ENCODE assay signal across 10 cellular contexts in genomic region chr19:56839665-56840451, GRCh38. TPM values are rescaled to one million over a fixed set of nuclear protein-coding genes. Genes with fewer than 3 reads are reported as not detected.
DNase-seq lines count a peak whose midpoint lies in the region; ATAC-seq and TF ChIP-seq lines count a peak whose summit lies in the region.
"Had no signal": no experiment of that assay in that cellular context is flagged by ENCODE, and none has a peak within 500 bp of the region (broad histone marks: within the 10 kb centered on the region; RNA-seq: fewer than 3 reads in every experiment).

No MANE protein-coding gene starts in this region.

- H3K27me3 ChIP-seq in right lobe of liver (no peaks in the 10 kb centered on the region), thoracic aorta (replicated peaks; ENCODE audit: insufficient read depth) (no peaks in the 10 kb centered on the region)

- H3K4me3 Mint-ChIP-seq in activated CD4-positive, alpha-beta T cell treated with anti-CD3 and anti-CD28 coated beads for 36 hours = no peak overlapping the region
- H3K4me3 Mint-ChIP-seq: activated naive CD8-positive, alpha-beta T cell had no signal

- no peaks in the 10 kb centered on the region for H3K4me1 Mint-ChIP-seq in activated CD4-positive, alpha-beta T cell treated with anti-CD3 and anti-CD28 coated beads for 36 hours

- peaks cover 44% of the 10 kb centered on the region for H3K9me3 Mint-ChIP-seq in activated CD4-positive, alpha-beta T cell treated with anti-CD3 and anti-CD28 coated beads for 36 hours (ENCODE audit: low read depth)

- CTCF ChIA-PET in activated CD4-positive, alpha-beta T cell treated with anti-CD3 and anti-CD28 coated beads for 36 hours (lab: Charles Lee) = no interaction called here

- TF ChIP-seq POLR2A in right lobe of liver (IDR thresholded peaks at IDR 0.05) = no peak

- H3K27ac ChIP-seq in coronary artery (peak overlapping the region; percentile 71 to 97), right lobe of liver (peak overlapping the region in 2 of 3 donors; percentile 18 to 31), thoracic aorta (peak overlapping the region; percentile 53 to 77)

- POLR2A ChIA-PET in activated CD4-positive, alpha-beta T cell treated with anti-CD3 and anti-CD28 coated beads for 36 hours (lab: Charles Lee) = no interaction called here

- H3K4me3 ChIP-seq in coronary artery = peak overlapping the region; percentile 81
- peak overlapping the region; percentile 11 to 56 (median 45) for H3K4me3 ChIP-seq in right lobe of liver
- peak overlapping the region; percentile 73 for H3K4me3 ChIP-seq in thoracic aorta

- no peak for ATAC-seq in activated CD4-positive, alpha-beta T cell treated with anti-CD3 and anti-CD28 coated beads for 36 hours
- ATAC-seq in right lobe of liver (peak; percentile 54 to 66 (median 62)), thoracic aorta (ENCODE audit: insufficient number of reproducible peaks, low FRiP score, low read depth) (peak; percentile 62)

- 38% methylated on average over 10 of the region's 48 CpGs for WGBS in right lobe of liver (ENCODE audit: insufficient coverage, low coverage, low lambda C conversion rate, missing lambda C conversion rate)

- H3K36me3 Mint-ChIP-seq in activated CD4-positive, alpha-beta T cell treated with anti-CD3 and anti-CD28 coated beads for 36 hours (ENCODE audit: low read depth) = peaks cover 27% of the 10 kb centered on the region

- H3K4me1 ChIP-seq in right lobe of liver = no peaks in the 10 kb centered on the region
- peaks cover 0 to 6% of the 10 kb centered on the region in 2 donors for H3K4me1 ChIP-seq in thoracic aorta (ENCODE audit: control insufficient read depth in 1 of 2, low read depth in 2 of 2)

- no peak overlapping the region for H3K27ac Mint-ChIP-seq in activated CD4-positive, alpha-beta T cell treated with anti-CD3 and anti-CD28 coated beads for 36 hours
- H3K27ac Mint-ChIP-seq: activated naive CD8-positive, alpha-beta T cell had no signal

- H3K36me3 ChIP-seq in right lobe of liver = no peaks in the 10 kb centered on the region
- H3K36me3 ChIP-seq in thoracic aorta = no peaks in the 10 kb centered on the region

- no peak for TF ChIP-seq CTCF in coronary artery (IDR thresholded peaks at IDR 0.05)
- TF ChIP-seq CTCF in right lobe of liver (IDR thresholded peaks at IDR 0.05) = no peak
- TF ChIP-seq CTCF in thoracic aorta (IDR thresholded peaks at IDR 0.05) = no peak

- H3K27me3 Mint-ChIP-seq in activated CD4-positive, alpha-beta T cell treated with anti-CD3 and anti-CD28 coated beads for 36 hours = peaks cover 19% of the 10 kb centered on the region

- intact Hi-C loops in activated CD4-positive, alpha-beta T cell treated with anti-CD3 and anti-CD28 coated beads for 36 hours (cut with DNase I, micrococcal nuclease) = no loop called here
- intact Hi-C loops in right lobe of liver (cut with DNase I) = no loop called here

- DNase-seq in activated CD4-positive, alpha-beta T cell treated with anti-CD3 and anti-CD28 coated beads for 36 hours = peak; percentile 17
- DNase-seq in activated CD4-positive, alpha-beta T cell treated with anti-CD3 and anti-CD28 coated beads for 4 hours = no peak
- peak; percentile 98 for DNase-seq in coronary artery (ENCODE audit: low spot score)
- DNase-seq in right lobe of liver = peak; percentile 90 to 97 (median 93)
- DNase-seq in thoracic aorta (ENCODE audit: low spot score) = peak; percentile 94
- DNase-seq in NCI-H1417 (lab: John Stamatoyannopoulos, UW) = no peak
- no peak for DNase-seq in NCI-H1105 (lab: John Stamatoyannopoulos, UW)
- no peak for DNase-seq in NCI-H1436 (lab: John Stamatoyannopoulos, UW)

- H3K9me3 ChIP-seq in right lobe of liver = no peaks in the 10 kb centered on the region
- no peaks in the 10 kb centered on the region for H3K9me3 ChIP-seq in thoracic aorta

RNA-seq across cellular contexts. Expression of gene PEG3, which starts 0.7 kb away (rescaled TPM):
- total RNA-seq in activated CD4-positive, alpha-beta T cell treated with anti-CD3 and anti-CD28 coated beads for 36 hours = not detected
- total RNA-seq in right lobe of liver (1 to 10 TPM; 3.0 to 9.5 (median 6.5) TPM), thoracic aorta (10 to 100 TPM in 1 of 2 donors, 1 to 10 TPM in 1; 9.9 to 11.6 TPM)

RNA-seq across cellular contexts. Expression of gene ZIM2, which starts 0.7 kb away (rescaled TPM):
- total RNA-seq in activated CD4-positive, alpha-beta T cell treated with anti-CD3 and anti-CD28 coated beads for 36 hours = not detected
- total RNA-seq in right lobe of liver (1 to 10 TPM in 1 of 6 experiments, under 1 TPM in 1, not detected in 4; 0.22 to 1.8 TPM), thoracic aorta (1 to 10 TPM in 1 of 2 donors, not detected in 1; 1.4 TPM)
- total RNA-seq: NCI-H460 had no signal

Comparison
In these comparisons a context has a peak if more than half of its experiments do, and no peak if none do; other contexts are left out.
1. DNase-seq: peak in activated CD4-positive, alpha-beta T cell treated with anti-CD3 and anti-CD28 coated beads for 36 hours (single experiment), coronary artery (single experiment), right lobe of liver (3 of 3) and thoracic aorta (single experiment); none in activated CD4-positive, alpha-beta T cell treated with anti-CD3 and anti-CD28 coated beads for 4 hours (0 of 2), NCI-H1417 (0 of 3), NCI-H1105 (single experiment) and NCI-H1436 (single experiment).
2. H3K27ac ChIP-seq: peak in every context shown above with its lines; median percentile 84 in coronary artery; 65 in thoracic aorta; 24 in right lobe of liver.
3. Peak in every context shown above with its lines, with median percentiles within 50 percentile points of each other: H3K4me3 ChIP-seq.